18 cellular contexts compared by ENCODE assay signal in the genomic region with DNA sequence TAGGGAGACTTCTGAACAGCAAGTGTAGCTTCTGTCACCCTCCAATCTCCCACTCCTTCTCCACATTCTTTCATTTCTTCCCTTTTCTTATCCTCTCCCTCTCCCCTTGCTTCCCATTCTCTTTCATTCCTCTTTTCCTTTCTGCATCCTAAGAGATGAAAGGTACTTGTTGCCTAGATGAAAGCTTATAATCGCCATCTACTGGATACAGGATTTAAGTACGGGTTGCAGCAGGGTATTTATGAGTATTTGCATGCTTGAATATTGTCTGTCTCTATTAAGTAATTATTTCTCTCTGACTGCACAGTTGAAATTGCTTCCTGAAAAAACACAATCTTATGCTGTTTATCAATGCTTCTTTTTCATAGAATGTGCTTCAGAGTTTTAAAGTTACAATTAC.
DNase-seq lines count a peak whose midpoint lies in the region; ATAC-seq and TF ChIP-seq lines count a peak whose summit lies in the region.
"Had no signal": no experiment of that assay in that cellular context is flagged by ENCODE, and none has a peak within 500 bp of the region (broad histone marks: within the 10 kb centered on the region; RNA-seq: fewer than 3 reads in every experiment).

No MANE protein-coding gene starts in this region.

- DNase-seq in T47D (ENCODE audit: low read depth in 1 of 2, low spot score in 1 of 2), result peak; percentile 1 to 33
- no peak for DNase-seq in mammary epithelial cell
- peak; percentile 10 for DNase-seq in foreskin melanocyte
- no peak for DNase-seq in stimulated activated naive CD4-positive, alpha-beta T cell (lab: John Stamatoyannopoulos, UW)
- DNase-seq in kidney glomerular epithelial cell (lab: John Stamatoyannopoulos, UW), result no peak
- DNase-seq: activated CD4-positive, alpha-beta T cell treated with anti-CD3 and anti-CD28 coated beads, Interleukin-2, amount 50 U/mL, for 4 hours; activated naive CD4-positive, alpha-beta T cell treated with anti-CD3 and anti-CD28 coated beads, Interleukin-2, amount 50 U/mL, for 16 hours; foreskin keratinocyte; HCEC 1CT; left ventricle myocardium superior; NCI-H1694 treated with DMSO at 0.1 percent for 48 hours; NCI-H526 treated with DMSO at 0.1 percent for 48 hours; ovary; stimulated activated CD4-positive, alpha-beta T cell treated with anti-CD3 and anti-CD28 coated beads, Interleukin-4, amount 100 ng/mL, for 1 hour; substantia nigra had no signal

- WGBS in mammary epithelial cell (ENCODE audit: low coverage, missing lambda C conversion rate), result 0% methylated on average over 2 of the region's 2 CpGs

- no peaks in the 10 kb centered on the region for H3K9me3 ChIP-seq in mammary epithelial cell (replicated peaks; ENCODE audit: insufficient read depth, low read length)
- no peaks in the 10 kb centered on the region for H3K9me3 ChIP-seq in OCI-LY3 (ENCODE audit: insufficient read depth, low read length)
- H3K9me3 ChIP-seq: ovary had no signal

- dilution Hi-C loops in mammary epithelial cell (cut with HindIII; ENCODE audit: low sequenced_read_pairs), result no loop called here

- H3K4me2 ChIP-seq in mammary epithelial cell (ENCODE audit: insufficient read depth, low read depth, low read length), result no peak overlapping the region
- no peak overlapping the region for H3K4me2 ChIP-seq in OCI-LY3 (ENCODE audit: low read length)

- in situ Hi-C loops in T47D (cut with HindIII; ENCODE audit: low pct_unique_long_range_greater_than_20kb, low sequenced_read_pairs), result no loop called here
- in situ Hi-C loops in mammary epithelial cell (cut with MboI; ENCODE audit: low sequenced_read_pairs in 2 of 2), result no loop called here

- no TSS peak for BruUV-seq in mammary epithelial cell (replicated peaks; lab: Mats Ljungman, UMichigan)

- H3K27me3 ChIP-seq in mammary epithelial cell (ENCODE audit: insufficient read depth, low read length), result no peaks in the 10 kb centered on the region
- no peaks in the 10 kb centered on the region for H3K27me3 ChIP-seq in OCI-LY3 (ENCODE audit: low read depth, low read length)
- H3K27me3 ChIP-seq: foreskin keratinocyte, ovary had no signal

- H3K36me3 ChIP-seq in mammary epithelial cell (ENCODE audit: insufficient read depth, low read length) (no peaks in the 10 kb centered on the region), OCI-LY3 (replicated peaks; ENCODE audit: low read depth, low read length) (no peaks in the 10 kb centered on the region)
- H3K36me3 ChIP-seq: ovary had no signal

- H3K9ac ChIP-seq in mammary epithelial cell (ENCODE audit: insufficient read depth, low read length) (no peak overlapping the region), OCI-LY3 (ENCODE audit: low read length) (no peak overlapping the region)

- no peaks in the 10 kb centered on the region for H3K79me2 ChIP-seq in mammary epithelial cell (ENCODE audit: insufficient read depth, low read length)
- no peaks in the 10 kb centered on the region for H3K79me2 ChIP-seq in OCI-LY3 (ENCODE audit: low read length)

- intact Hi-C loops in mammary epithelial cell (cut with micrococcal nuclease), result no loop called here

- no peak overlapping the region for H3K4me3 ChIP-seq in mammary epithelial cell (replicated peaks in 1 of 3; ENCODE audit: insufficient read depth in 1 of 3, low read depth in 2 of 3, low read length in 3 of 3)
- no peak overlapping the region for H3K4me3 ChIP-seq in OCI-LY3 (ENCODE audit: low read length)
- H3K4me3 ChIP-seq: ovary had no signal

- CTCF ChIA-PET in mammary epithelial cell (lab: Charles Lee; ENCODE audit: low non-redundant PET), result no interaction called here

- H3K27ac ChIP-seq in mammary epithelial cell (ENCODE audit: insufficient read depth, low read depth, low read length) (no peak overlapping the region), OCI-LY3 (ENCODE audit: low read length) (no peak overlapping the region)
- H3K27ac ChIP-seq: foreskin keratinocyte, ovary had no signal

- peak in 1 of 2 donors; percentile 27 for TF ChIP-seq CTCF in mammary epithelial cell (conservative IDR thresholded peaks at IDR 0.05 in 1 of 2, IDR thresholded peaks at IDR 0.05 in 1 of 2; ENCODE audit: extremely low read depth in 1 of 2, insufficient read depth in 1 of 2, low read depth in 1 of 2, low read length in 2 of 2)
- peak; percentile 21; the same call in 1 of the 2 replicates for TF ChIP-seq CTCF in OCI-LY3 (IDR thresholded peaks at IDR 0.05; ENCODE audit: low read depth, low read length)

- H3K4me1 ChIP-seq in mammary epithelial cell (ENCODE audit: insufficient read depth, low read length) (no peaks in the 10 kb centered on the region), OCI-LY3 (ENCODE audit: low read length) (no peaks in the 10 kb centered on the region)
- H3K4me1 ChIP-seq: foreskin keratinocyte had no signal

- no peak overlapping the region for H2AFZ ChIP-seq in mammary epithelial cell (ENCODE audit: low read depth, low read length)
- H2AFZ ChIP-seq in OCI-LY3 (ENCODE audit: low read depth, low read length), result no peak overlapping the region

- H4K20me1 ChIP-seq in mammary epithelial cell (ENCODE audit: insufficient read depth, low read length), result no peaks in the 10 kb centered on the region
- no peaks in the 10 kb centered on the region for H4K20me1 ChIP-seq in OCI-LY3 (ENCODE audit: insufficient read depth, low read length)

- ATAC-seq in HG02852 (IDR thresholded peaks at IDR 0.05; ENCODE audit: unreplicated experiment) (no peak), HG03571 (IDR thresholded peaks at IDR 0.05; ENCODE audit: unreplicated experiment) (no peak)
- ATAC-seq: foreskin keratinocyte, left ventricle myocardium superior had no signal

Comparison
In these comparisons a context has a peak if more than half of its experiments do, and no peak if none do; other contexts are left out.
1. DNase-seq: peak in T47D (2 of 2) and foreskin melanocyte (single experiment); none in mammary epithelial cell (single experiment), stimulated activated naive CD4-positive, alpha-beta T cell (0 of 6) and kidney glomerular epithelial cell (single experiment).